13 cellular contexts compared by ENCODE assay signal in the genomic region with DNA sequence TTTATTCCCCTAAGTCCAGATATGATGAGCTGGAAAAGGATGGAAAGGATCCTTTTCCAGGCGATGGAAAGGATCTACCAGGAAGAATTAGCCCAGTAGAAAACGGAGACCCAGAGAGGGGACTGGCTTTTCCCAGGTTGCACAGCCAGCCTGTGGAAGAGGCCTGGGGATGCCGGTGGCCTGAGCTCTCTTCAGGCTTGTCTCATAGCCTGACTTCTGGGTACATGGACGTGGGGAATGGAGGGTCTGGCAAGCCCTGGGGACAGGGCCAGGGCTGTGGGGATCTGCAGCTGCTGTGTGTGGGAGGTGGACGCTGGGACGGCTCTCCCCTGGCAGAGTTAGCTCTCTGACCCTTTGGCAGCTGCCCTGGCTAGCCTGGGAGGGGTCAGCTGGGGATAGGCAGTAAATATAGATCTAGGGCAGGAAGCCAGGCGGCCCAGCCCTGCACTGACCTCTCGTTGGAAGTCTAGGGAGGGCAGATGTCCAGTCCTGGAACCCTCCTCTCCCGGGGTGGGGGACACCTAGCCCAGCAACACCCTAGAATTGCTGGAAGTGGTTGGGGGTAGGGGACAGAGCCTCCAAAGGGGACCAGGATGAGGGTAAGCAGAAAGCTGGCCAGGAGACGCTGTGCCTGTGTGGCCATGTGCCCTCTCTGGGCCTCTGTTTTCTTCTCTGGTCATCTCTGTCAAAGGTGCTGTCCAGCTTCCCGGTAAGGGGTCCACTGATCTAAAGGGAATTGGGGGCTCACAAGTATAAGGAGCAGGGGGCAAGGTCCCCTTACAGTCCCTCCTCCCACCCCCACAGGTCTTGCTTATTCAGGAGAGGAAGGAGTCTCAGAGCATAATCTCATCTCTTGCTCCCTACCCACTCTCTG. TPM values are rescaled to one million over a fixed set of nuclear protein-coding genes. Genes with fewer than 3 reads are reported as not detected.
DNase-seq lines count a peak whose midpoint lies in the region; ATAC-seq and TF ChIP-seq lines count a peak whose summit lies in the region.
"Had no signal": no experiment of that assay in that cellular context is flagged by ENCODE, and none has a peak within 500 bp of the region (broad histone marks: within the 10 kb centered on the region; RNA-seq: fewer than 3 reads in every experiment).

No MANE protein-coding gene starts in this region.

- H3K36me3 ChIP-seq in BLaER1 (no peaks in the 10 kb centered on the region), colonic mucosa (no peaks in the 10 kb centered on the region)
- H3K36me3 ChIP-seq in naive thymus-derived CD4-positive, alpha-beta T cell (ENCODE audit: control insufficient read depth in 2 of 3, insufficient read depth in 3 of 3, low read length in 3 of 3), result no peaks in the 10 kb centered on the region

- H3K36me3 Mint-ChIP-seq in naive thymus-derived CD4-positive, alpha-beta T cell, result no peaks in the 10 kb centered on the region

- H3K27ac ChIP-seq in BLaER1, result 0 out of 2 replicates have a peak overlapping the region, but pooled peaks have one; percentile 6
- no peak overlapping the region for H3K27ac ChIP-seq in naive thymus-derived CD4-positive, alpha-beta T cell (ENCODE audit: low read depth, low read length)
- H3K27ac ChIP-seq in RWPE1, result no peak overlapping the region
- H3K27ac ChIP-seq in colonic mucosa, result no peak overlapping the region
- H3K27ac ChIP-seq: parathyroid adenoma had no signal

- peak; percentile 94 for TF ChIP-seq POLR2A in erythroblast (IDR thresholded peaks at IDR 0.05; ENCODE audit: low read length)

- no peak for TF ChIP-seq CTCF in RWPE1 (conservative IDR thresholded peaks at IDR 0.05; ENCODE audit: low read depth)
- no peak for TF ChIP-seq CTCF in colonic mucosa (IDR thresholded peaks at IDR 0.05)

- no peaks in the 10 kb centered on the region for H3K9me3 Mint-ChIP-seq in naive thymus-derived CD4-positive, alpha-beta T cell

- H3K27ac Mint-ChIP-seq in naive thymus-derived CD4-positive, alpha-beta T cell, result peak overlapping the region; percentile 26 to 87 (median 74)

- H3K4me3 ChIP-seq in BLaER1, result no peak overlapping the region
- no peak overlapping the region for H3K4me3 ChIP-seq in naive thymus-derived CD4-positive, alpha-beta T cell (ENCODE audit: low read length)
- no peak overlapping the region for H3K4me3 ChIP-seq in colonic mucosa

- H3K27me3 Mint-ChIP-seq in naive thymus-derived CD4-positive, alpha-beta T cell, result peaks cover 0 to 2% (median 0%) of the 10 kb centered on the region in 5 donors

- H3K4me1 ChIP-seq in BLaER1 (peaks cover 44% of the 10 kb centered on the region), colonic mucosa (peaks cover 3% of the 10 kb centered on the region)
- H3K4me1 ChIP-seq in naive thymus-derived CD4-positive, alpha-beta T cell (ENCODE audit: control insufficient read depth in 2 of 2, insufficient read depth in 2 of 2, low read length in 2 of 2), result peaks cover 24 to 39% of the 10 kb centered on the region in 2 donors
- H3K4me1 ChIP-seq: parathyroid adenoma had no signal

- POLR2A ChIA-PET in naive thymus-derived CD4-positive, alpha-beta T cell (lab: Charles Lee), result interaction anchor here (1.3 to 3.8 kb wide), 5 partner anchors 20 to 80 kb away, joined by 4 to 25 read pairs (median 6); partner anchors contain the start of gene UBTF
- POLR2A ChIA-PET in RWPE1 (lab: Yijun Ruan, JAX; ENCODE audit: low non-redundant PET), result no interaction called here

- H3K9me3 ChIP-seq in BLaER1 (no peaks in the 10 kb centered on the region), colonic mucosa (no peaks in the 10 kb centered on the region)
- no peaks in the 10 kb centered on the region for H3K9me3 ChIP-seq in naive thymus-derived CD4-positive, alpha-beta T cell (ENCODE audit: control insufficient read depth in 2 of 3, low read length in 3 of 3)

- ATAC-seq in naive thymus-derived CD4-positive, alpha-beta T cell, result no peak
- ATAC-seq in GM21447 (IDR thresholded peaks at IDR 0.05; ENCODE audit: unreplicated experiment), result no peak

- DNase-seq in LHCN-M2 (ENCODE audit: low read depth) (peak; percentile 45), erythroblast (lab: John Stamatoyannopoulos, UW) (peak; percentile 78 to 83), RWPE1 (ENCODE audit: low spot score) (no peak), colonic mucosa (no peak), HPDE6-E6E7 (ENCODE audit: extremely low spot score) (no peak)
- no peak for DNase-seq in naive thymus-derived CD4-positive, alpha-beta T cell
- DNase-seq: activated CD4-positive, CD25-positive, alpha-beta regulatory T cell treated with anti-CD3 and anti-CD28 coated beads, Interleukin-2, amount 50 U/mL, for 72 hours; EL; stimulated activated CD4-positive, alpha-beta T cell treated with anti-CD3 and anti-CD28 coated beads, Interleukin-1b, Interleukin-23, amount 100 ng/mL, for 48 hours had no signal

- H3K27me3 ChIP-seq in BLaER1 (no peaks in the 10 kb centered on the region), colonic mucosa (no peaks in the 10 kb centered on the region)
- no peaks in the 10 kb centered on the region for H3K27me3 ChIP-seq in naive thymus-derived CD4-positive, alpha-beta T cell (ENCODE audit: control insufficient read depth in 2 of 2, insufficient read depth in 2 of 2, low read length in 2 of 2)

- CTCF ChIA-PET in naive thymus-derived CD4-positive, alpha-beta T cell (lab: Charles Lee), result interaction anchor here (1.1 kb wide), 1 partner anchor 26 kb away, joined by 3 read pairs; no protein-coding TSS in a partner anchor
- CTCF ChIA-PET in RWPE1 (lab: Yijun Ruan, JAX), result no interaction called here

- H3K4me1 Mint-ChIP-seq in naive thymus-derived CD4-positive, alpha-beta T cell, result peaks cover 26 to 59% (median 49%) of the 10 kb centered on the region in 7 donors

- no peaks in the 10 kb centered on the region for H4K20me1 ChIP-seq in BLaER1

- H3K4me3 Mint-ChIP-seq in naive thymus-derived CD4-positive, alpha-beta T cell, result peak overlapping the region in 6 of 10 donors; percentile 45 to 75 (median 64)

- peak overlapping the region; percentile 45; the same call in 1 of the 2 replicates for H3K4me2 ChIP-seq in BLaER1

- intact Hi-C loops in naive thymus-derived CD4-positive, alpha-beta T cell (cut with micrococcal nuclease), result loop anchor here in 1 of 2 donors (2.0 kb wide), 1 partner anchor 27 kb away; no protein-coding TSS in a partner anchor
- intact Hi-C loops in colonic mucosa (cut with DNase I), result no loop called here

- no peak overlapping the region for H3K9ac ChIP-seq in BLaER1
- no peak overlapping the region for H3K9ac ChIP-seq in colonic mucosa (ENCODE audit: low read depth in 2 of 2, low read length in 2 of 2)
- H3K9ac ChIP-seq: parathyroid adenoma had no signal

RNA-seq across cellular contexts. Expression of gene SLC4A1, which starts 20.4 kb away (rescaled TPM):
- total RNA-seq in LHCN-M2 (2014; rRNA removed) (not detected in 2 replicates), colonic mucosa (under 1 TPM in 1 of 2 donors, not detected in 1; 0.27 TPM)
- not detected for polyA plus RNA-seq in LHCN-M2 (2012)
- under 1 TPM in 1 of 5 experiments, not detected in 4; 0.15 TPM for total RNA-seq in naive thymus-derived CD4-positive, alpha-beta T cell
- polyA plus RNA-seq in naive thymus-derived CD4-positive, alpha-beta T cell, result not detected
- total RNA-seq: lung microvascular endothelial cell had no signal

RNA-seq across cellular contexts. Expression of gene UBTF, which starts 28.1 kb away (rescaled TPM):
- total RNA-seq in LHCN-M2 (2014; rRNA removed) (66.5 and 76.0 TPM in 2 replicates), colonic mucosa (10 to 100 TPM; 44.7 to 84.1 TPM)
- 50.3 TPM for polyA plus RNA-seq in LHCN-M2 (2012)
- 100 to 1,000 TPM; 126 to 303 (median 175) TPM for total RNA-seq in naive thymus-derived CD4-positive, alpha-beta T cell
- polyA plus RNA-seq in naive thymus-derived CD4-positive, alpha-beta T cell, result 10 to 100 TPM; 49.0 to 84.7 TPM

RNA-seq across cellular contexts. Expression of gene ATXN7L3, which starts 47.9 kb away (rescaled TPM):
- total RNA-seq in LHCN-M2 (2014; rRNA removed), result 42.1 and 47.0 TPM in 2 replicates
- 30.8 TPM for polyA plus RNA-seq in LHCN-M2 (2012)
- 100 to 1,000 TPM in 4 of 5 experiments, 10 to 100 TPM in 1; 93.5 to 130 (median 124) TPM for total RNA-seq in naive thymus-derived CD4-positive, alpha-beta T cell
- 10 to 100 TPM; 10.5 to 18.1 TPM for polyA plus RNA-seq in naive thymus-derived CD4-positive, alpha-beta T cell
- total RNA-seq in colonic mucosa, result 10 to 100 TPM; 65.9 to 77.3 TPM

Comparison
In these comparisons a context has a peak if more than half of its experiments do, and no peak if none do; other contexts are left out.
1. DNase-seq: peak in LHCN-M2 (single experiment) and erythroblast (2 of 2); none in naive thymus-derived CD4-positive, alpha-beta T cell (0 of 9), RWPE1 (single experiment), colonic mucosa (single experiment) and HPDE6-E6E7 (single experiment).